1 cellular context compared by ENCODE assay signal in genomic region chr6:170288091-170288631, GRCh38.
TF ChIP-seq lines count a peak whose summit lies in the region.

No MANE protein-coding gene starts in this region.

TF ChIP-seq in HepG2, 621 proteins besides CTCF, POLR2A, EP300 and RAD21:
- TF ChIP-seq BHLHE40 (IDR thresholded peaks at IDR 0.05; ENCODE audit: low read length), result peak; percentile 40; the same call in 1 of the 2 replicates
- TF ChIP-seq SRSF9 (IDR thresholded peaks at IDR 0.05; ENCODE audit: borderline replicate concordance, insufficient read depth, low read depth, low read length, poor library complexity, severe bottlenecking), result no peak
- no peak for TF ChIP-seq ZNF136 (CRISPR knock-in tag; IDR thresholded peaks at IDR 0.05; ENCODE audit: low read depth)
TF ChIP-seq in HepG2: peak in this region for 1.
